Comparison of ENCODE assay signal across 1 cellular context in genomic region chr4:88592600-88593448, GRCh38.
A peak's percentile ranks its signal among the peaks of the same experiment; 100 is the strongest.
TF ChIP-seq lines count a peak whose summit lies in the region.

No MANE protein-coding gene starts in this region.

TF ChIP-seq in GM12878, 131 proteins besides CTCF, POLR2A, EP300 and RAD21 (continued from another document):
- TF ChIP-seq, protein P1, sequence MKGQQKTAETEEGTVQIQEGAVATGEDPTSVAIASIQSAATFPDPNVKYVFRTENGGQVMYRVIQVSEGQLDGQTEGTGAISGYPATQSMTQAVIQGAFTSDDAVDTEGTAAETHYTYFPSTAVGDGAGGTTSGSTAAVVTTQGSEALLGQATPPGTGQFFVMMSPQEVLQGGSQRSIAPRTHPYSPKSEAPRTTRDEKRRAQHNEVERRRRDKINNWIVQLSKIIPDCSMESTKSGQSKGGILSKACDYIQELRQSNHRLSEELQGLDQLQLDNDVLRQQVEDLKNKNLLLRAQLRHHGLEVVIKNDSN (IDR thresholded peaks at IDR 0.05; ENCODE audit: borderline replicate concordance, extremely low read length, insufficient read depth, low read depth, low read length): peak; percentile 40
- no peak for TF ChIP-seq HDAC2 (IDR thresholded peaks at IDR 0.05)
- no peak for TF ChIP-seq ESRRA (IDR thresholded peaks at IDR 0.05; ENCODE audit: low read length)
- TF ChIP-seq TARDBP (IDR thresholded peaks at IDR 0.05; ENCODE audit: borderline replicate concordance): no peak
- peak; percentile 50 for TF ChIP-seq GATAD2B (conservative IDR thresholded peaks at IDR 0.05; ENCODE audit: low read depth)
- peak; percentile 95 for TF ChIP-seq MXI1 (IDR thresholded peaks at IDR 0.05; ENCODE audit: low read depth, low read length)
- TF ChIP-seq TCF3 (IDR thresholded peaks at IDR 0.05; ENCODE audit: borderline replicate concordance, insufficient read depth, low read depth, low read length): no peak
- no peak for TF ChIP-seq CHD2 (IDR thresholded peaks at IDR 0.05; ENCODE audit: borderline replicate concordance, low read depth, low read length)
- TF ChIP-seq EED (IDR thresholded peaks at IDR 0.05; ENCODE audit: low read depth): no peak
- no peak for TF ChIP-seq ZNF384 (IDR thresholded peaks at IDR 0.05; ENCODE audit: borderline replicate concordance, low read depth, low read length)
- no peak; the same call in 1 of the 2 replicates for TF ChIP-seq MAX (IDR thresholded peaks at IDR 0.05; ENCODE audit: low read depth, low read length)
- TF ChIP-seq RB1 (IDR thresholded peaks at IDR 0.05; ENCODE audit: borderline replicate concordance): no peak
- peak; percentile 80 to 92 for TF ChIP-seq BHLHE40 (IDR thresholded peaks at IDR 0.05; ENCODE audit: borderline replicate concordance in 1 of 2, low read depth in 2 of 2, low read length in 1 of 2)
- TF ChIP-seq TCF12 (IDR thresholded peaks at IDR 0.05; ENCODE audit: low read depth, low read length): no peak
- TF ChIP-seq TCF7 (IDR thresholded peaks at IDR 0.05; ENCODE audit: borderline replicate concordance): no peak
- TF ChIP-seq SUPT20H (IDR thresholded peaks at IDR 0.05; ENCODE audit: borderline replicate concordance, control insufficient read depth, low read depth, low read length): no peak
- no peak for TF ChIP-seq WRNIP1 (IDR thresholded peaks at IDR 0.05; ENCODE audit: borderline replicate concordance, low read depth, low read length)
- TF ChIP-seq POU2F2 (IDR thresholded peaks at IDR 0.05; ENCODE audit: borderline replicate concordance, low read depth, low read length): no peak
- TF ChIP-seq YY1 (IDR thresholded peaks at IDR 0.05; ENCODE audit: low read depth, low read length): peak; percentile 7; the same call in 1 of the 2 replicates
- TF ChIP-seq BCL3 (IDR thresholded peaks at IDR 0.05; ENCODE audit: borderline replicate concordance, insufficient read depth, low read depth, low read length, poor library complexity, severe bottlenecking): no peak
- TF ChIP-seq PML (IDR thresholded peaks at IDR 0.05; ENCODE audit: low read length): no peak
- no peak for TF ChIP-seq STAT3 (IDR thresholded peaks at IDR 0.05; ENCODE audit: low read depth, low read length)
